In the genomic region with DNA sequence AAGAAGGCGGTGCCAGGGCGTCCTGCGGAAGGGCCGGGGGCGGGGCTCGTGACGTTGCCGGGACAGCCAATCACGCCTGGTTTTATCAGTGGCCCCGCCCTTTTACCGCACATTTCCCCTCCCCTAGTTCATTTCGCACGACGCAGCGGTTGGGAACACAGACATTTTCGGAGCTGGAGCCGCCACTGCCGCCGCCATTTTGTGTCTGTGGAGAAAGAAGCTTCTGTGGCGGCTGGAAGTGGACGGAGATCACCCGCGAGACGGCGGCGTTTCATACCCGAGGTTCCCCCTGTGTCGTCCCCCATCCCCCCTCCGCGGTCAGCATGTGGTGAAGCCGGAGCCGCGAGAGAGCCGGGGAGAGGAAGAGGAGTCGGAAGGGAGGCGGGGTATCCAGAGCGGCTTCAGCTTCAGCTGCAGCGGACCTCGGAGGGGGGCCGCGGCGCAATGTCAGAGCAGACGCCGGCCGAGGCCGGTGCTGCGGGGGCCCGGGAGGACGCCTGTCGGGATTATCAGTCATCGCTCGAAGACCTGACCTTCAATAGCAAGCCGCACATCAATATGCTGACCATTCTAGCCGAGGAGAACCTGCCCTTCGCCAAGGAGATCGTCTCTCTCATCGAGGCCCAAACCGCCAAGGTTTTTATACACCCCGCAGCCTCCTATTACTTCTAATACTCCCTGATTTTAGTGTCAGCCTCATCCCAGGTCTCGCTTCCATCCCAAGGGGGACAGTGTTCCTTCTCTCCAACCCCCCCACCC, we compare ENCODE assay signal across 1 cellular context.
TF ChIP-seq lines count a peak whose summit lies in the region.

A gene with protein sequence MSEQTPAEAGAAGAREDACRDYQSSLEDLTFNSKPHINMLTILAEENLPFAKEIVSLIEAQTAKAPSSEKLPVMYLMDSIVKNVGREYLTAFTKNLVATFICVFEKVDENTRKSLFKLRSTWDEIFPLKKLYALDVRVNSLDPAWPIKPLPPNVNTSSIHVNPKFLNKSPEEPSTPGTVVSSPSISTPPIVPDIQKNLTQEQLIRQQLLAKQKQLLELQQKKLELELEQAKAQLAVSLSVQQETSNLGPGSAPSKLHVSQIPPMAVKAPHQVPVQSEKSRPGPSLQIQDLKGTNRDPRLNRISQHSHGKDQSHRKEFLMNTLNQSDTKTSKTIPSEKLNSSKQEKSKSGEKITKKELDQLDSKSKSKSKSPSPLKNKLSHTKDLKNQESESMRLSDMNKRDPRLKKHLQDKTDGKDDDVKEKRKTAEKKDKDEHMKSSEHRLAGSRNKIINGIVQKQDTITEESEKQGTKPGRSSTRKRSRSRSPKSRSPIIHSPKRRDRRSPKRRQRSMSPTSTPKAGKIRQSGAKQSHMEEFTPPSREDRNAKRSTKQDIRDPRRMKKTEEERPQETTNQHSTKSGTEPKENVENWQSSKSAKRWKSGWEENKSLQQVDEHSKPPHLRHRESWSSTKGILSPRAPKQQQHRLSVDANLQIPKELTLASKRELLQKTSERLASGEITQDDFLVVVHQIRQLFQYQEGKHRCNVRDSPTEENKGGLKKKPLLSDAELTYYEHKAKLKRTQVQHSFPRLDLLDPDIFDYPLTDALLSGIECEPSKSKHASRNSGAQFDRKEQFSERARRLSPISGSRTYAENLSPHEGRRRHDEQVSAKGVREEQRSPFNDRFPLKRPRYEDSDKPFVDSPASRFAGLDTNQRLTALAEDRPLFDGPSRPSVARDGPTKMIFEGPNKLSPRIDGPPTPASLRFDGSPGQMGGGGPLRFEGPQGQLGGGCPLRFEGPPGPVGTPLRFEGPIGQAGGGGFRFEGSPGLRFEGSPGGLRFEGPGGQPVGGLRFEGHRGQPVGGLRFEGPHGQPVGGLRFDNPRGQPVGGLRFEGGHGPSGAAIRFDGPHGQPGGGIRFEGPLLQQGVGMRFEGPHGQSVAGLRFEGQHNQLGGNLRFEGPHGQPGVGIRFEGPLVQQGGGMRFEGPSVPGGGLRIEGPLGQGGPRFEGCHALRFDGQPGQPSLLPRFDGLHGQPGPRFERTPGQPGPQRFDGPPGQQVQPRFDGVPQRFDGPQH (N-terminal part only) (plus strand): TSS at position 136 of the 759 bp plus-strand sequence. CDS start 309 bp downstream, at position 445.

TF ChIP-seq in K562, 482 proteins besides CTCF, POLR2A, EP300 and RAD21 (continued from another document and continues in another):
- TF ChIP-seq, protein P1, sequence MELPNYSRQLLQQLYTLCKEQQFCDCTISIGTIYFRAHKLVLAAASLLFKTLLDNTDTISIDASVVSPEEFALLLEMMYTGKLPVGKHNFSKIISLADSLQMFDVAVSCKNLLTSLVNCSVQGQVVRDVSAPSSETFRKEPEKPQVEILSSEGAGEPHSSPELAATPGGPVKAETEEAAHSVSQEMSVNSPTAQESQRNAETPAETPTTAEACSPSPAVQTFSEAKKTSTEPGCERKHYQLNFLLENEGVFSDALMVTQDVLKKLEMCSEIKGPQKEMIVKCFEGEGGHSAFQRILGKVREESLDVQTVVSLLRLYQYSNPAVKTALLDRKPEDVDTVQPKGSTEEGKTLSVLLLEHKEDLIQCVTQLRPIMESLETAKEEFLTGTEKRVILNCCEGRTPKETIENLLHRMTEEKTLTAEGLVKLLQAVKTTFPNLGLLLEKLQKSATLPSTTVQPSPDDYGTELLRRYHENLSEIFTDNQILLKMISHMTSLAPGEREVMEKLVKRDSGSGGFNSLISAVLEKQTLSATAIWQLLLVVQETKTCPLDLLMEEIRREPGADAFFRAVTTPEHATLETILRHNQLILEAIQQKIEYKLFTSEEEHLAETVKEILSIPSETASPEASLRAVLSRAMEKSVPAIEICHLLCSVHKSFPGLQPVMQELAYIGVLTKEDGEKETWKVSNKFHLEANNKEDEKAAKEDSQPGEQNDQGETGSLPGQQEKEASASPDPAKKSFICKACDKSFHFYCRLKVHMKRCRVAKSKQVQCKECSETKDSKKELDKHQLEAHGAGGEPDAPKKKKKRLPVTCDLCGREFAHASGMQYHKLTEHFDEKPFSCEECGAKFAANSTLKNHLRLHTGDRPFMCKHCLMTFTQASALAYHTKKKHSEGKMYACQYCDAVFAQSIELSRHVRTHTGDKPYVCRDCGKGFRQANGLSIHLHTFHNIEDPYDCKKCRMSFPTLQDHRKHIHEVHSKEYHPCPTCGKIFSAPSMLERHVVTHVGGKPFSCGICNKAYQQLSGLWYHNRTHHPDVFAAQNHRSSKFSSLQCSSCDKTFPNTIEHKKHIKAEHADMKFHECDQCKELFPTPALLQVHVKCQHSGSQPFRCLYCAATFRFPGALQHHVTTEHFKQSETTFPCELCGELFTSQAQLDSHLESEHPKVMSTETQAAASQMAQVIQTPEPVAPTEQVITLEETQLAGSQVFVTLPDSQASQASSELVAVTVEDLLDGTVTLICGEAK (IDR thresholded peaks at IDR 0.05) = no peak
- TF ChIP-seq, protein P1 (CRISPR knock-in tag; IDR thresholded peaks at IDR 0.05) = no peak
- TF ChIP-seq, protein P2, sequence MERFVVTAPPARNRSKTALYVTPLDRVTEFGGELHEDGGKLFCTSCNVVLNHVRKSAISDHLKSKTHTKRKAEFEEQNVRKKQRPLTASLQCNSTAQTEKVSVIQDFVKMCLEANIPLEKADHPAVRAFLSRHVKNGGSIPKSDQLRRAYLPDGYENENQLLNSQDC (CRISPR knock-in tag; IDR thresholded peaks at IDR 0.05) = peak; percentile 63; the same call in 1 of the 2 replicates
- TF ChIP-seq ZNF695 (CRISPR knock-in tag; IDR thresholded peaks at IDR 0.05) (no peak), ASH1L (IDR thresholded peaks at IDR 0.05; ENCODE audit: borderline replicate concordance, low read depth, partially characterized antibody) (no peak), NR4A1 (CRISPR knock-in tag; IDR thresholded peaks at IDR 0.05) (no peak), NR4A1 (tag; IDR thresholded peaks at IDR 0.05) (no peak), DNMT1 (IDR thresholded peaks at IDR 0.05) (no peak), SMARCC2 (IDR thresholded peaks at IDR 0.05; ENCODE audit: low read depth) (no peak), NCOA2 (IDR thresholded peaks at IDR 0.05; ENCODE audit: partially characterized antibody in 2 of 2) (no peak), RAD51 (IDR thresholded peaks at IDR 0.05; ENCODE audit: borderline replicate concordance, low read depth) (peak; percentile 52; the same call in 1 of the 2 replicates), FOXM1 (IDR thresholded peaks at IDR 0.05; ENCODE audit: low read depth) (no peak; the same call in 1 of the 2 replicates), FOXM1 (CRISPR knock-in tag; IDR thresholded peaks at IDR 0.05; ENCODE audit: low read depth) (no peak), SMARCA4 (IDR thresholded peaks at IDR 0.05) (no peak), POLR2B (IDR thresholded peaks at IDR 0.05; ENCODE audit: low read depth, partially characterized antibody) (peak; percentile 99), RBM25 (IDR thresholded peaks at IDR 0.05; ENCODE audit: low read depth, low read length, severe bottlenecking) (no peak), NFIC (IDR thresholded peaks at IDR 0.05) (peak; percentile 43; the same call in 1 of the 2 replicates), ZBTB7A (IDR thresholded peaks at IDR 0.05; ENCODE audit: borderline replicate concordance, control insufficient read depth, low read depth, low read length) (0 out of 2 replicates have a peak, but pooled peaks have one; percentile 37), ZNF274 (IDR thresholded peaks at IDR 0.05; ENCODE audit: borderline replicate concordance, low read depth, low read length) (no peak), FOXK1 (CRISPR knock-in tag; IDR thresholded peaks at IDR 0.05; ENCODE audit: borderline replicate concordance) (no peak; the same call in 1 of the 2 replicates), ZNF586 (CRISPR knock-in tag; conservative IDR thresholded peaks at IDR 0.05) (no peak), ZNF24 (IDR thresholded peaks at IDR 0.05) (no peak)
- TF ChIP-seq, protein P3, sequence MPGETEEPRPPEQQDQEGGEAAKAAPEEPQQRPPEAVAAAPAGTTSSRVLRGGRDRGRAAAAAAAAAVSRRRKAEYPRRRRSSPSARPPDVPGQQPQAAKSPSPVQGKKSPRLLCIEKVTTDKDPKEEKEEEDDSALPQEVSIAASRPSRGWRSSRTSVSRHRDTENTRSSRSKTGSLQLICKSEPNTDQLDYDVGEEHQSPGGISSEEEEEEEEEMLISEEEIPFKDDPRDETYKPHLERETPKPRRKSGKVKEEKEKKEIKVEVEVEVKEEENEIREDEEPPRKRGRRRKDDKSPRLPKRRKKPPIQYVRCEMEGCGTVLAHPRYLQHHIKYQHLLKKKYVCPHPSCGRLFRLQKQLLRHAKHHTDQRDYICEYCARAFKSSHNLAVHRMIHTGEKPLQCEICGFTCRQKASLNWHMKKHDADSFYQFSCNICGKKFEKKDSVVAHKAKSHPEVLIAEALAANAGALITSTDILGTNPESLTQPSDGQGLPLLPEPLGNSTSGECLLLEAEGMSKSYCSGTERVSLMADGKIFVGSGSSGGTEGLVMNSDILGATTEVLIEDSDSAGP (CRISPR knock-in tag; IDR thresholded peaks at IDR 0.05) = no peak
- TF ChIP-seq, protein P4, sequence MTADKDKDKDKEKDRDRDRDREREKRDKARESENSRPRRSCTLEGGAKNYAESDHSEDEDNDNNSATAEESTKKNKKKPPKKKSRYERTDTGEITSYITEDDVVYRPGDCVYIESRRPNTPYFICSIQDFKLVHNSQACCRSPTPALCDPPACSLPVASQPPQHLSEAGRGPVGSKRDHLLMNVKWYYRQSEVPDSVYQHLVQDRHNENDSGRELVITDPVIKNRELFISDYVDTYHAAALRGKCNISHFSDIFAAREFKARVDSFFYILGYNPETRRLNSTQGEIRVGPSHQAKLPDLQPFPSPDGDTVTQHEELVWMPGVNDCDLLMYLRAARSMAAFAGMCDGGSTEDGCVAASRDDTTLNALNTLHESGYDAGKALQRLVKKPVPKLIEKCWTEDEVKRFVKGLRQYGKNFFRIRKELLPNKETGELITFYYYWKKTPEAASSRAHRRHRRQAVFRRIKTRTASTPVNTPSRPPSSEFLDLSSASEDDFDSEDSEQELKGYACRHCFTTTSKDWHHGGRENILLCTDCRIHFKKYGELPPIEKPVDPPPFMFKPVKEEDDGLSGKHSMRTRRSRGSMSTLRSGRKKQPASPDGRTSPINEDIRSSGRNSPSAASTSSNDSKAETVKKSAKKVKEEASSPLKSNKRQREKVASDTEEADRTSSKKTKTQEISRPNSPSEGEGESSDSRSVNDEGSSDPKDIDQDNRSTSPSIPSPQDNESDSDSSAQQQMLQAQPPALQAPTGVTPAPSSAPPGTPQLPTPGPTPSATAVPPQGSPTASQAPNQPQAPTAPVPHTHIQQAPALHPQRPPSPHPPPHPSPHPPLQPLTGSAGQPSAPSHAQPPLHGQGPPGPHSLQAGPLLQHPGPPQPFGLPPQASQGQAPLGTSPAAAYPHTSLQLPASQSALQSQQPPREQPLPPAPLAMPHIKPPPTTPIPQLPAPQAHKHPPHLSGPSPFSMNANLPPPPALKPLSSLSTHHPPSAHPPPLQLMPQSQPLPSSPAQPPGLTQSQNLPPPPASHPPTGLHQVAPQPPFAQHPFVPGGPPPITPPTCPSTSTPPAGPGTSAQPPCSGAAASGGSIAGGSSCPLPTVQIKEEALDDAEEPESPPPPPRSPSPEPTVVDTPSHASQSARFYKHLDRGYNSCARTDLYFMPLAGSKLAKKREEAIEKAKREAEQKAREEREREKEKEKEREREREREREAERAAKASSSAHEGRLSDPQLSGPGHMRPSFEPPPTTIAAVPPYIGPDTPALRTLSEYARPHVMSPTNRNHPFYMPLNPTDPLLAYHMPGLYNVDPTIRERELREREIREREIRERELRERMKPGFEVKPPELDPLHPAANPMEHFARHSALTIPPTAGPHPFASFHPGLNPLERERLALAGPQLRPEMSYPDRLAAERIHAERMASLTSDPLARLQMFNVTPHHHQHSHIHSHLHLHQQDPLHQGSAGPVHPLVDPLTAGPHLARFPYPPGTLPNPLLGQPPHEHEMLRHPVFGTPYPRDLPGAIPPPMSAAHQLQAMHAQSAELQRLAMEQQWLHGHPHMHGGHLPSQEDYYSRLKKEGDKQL (CRISPR knock-in tag; IDR thresholded peaks at IDR 0.05; ENCODE audit: borderline replicate concordance) = no peak
- TF ChIP-seq, protein P5, sequence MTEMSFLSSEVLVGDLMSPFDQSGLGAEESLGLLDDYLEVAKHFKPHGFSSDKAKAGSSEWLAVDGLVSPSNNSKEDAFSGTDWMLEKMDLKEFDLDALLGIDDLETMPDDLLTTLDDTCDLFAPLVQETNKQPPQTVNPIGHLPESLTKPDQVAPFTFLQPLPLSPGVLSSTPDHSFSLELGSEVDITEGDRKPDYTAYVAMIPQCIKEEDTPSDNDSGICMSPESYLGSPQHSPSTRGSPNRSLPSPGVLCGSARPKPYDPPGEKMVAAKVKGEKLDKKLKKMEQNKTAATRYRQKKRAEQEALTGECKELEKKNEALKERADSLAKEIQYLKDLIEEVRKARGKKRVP (CRISPR knock-in tag; IDR thresholded peaks at IDR 0.05) = no peak
- TF ChIP-seq, protein P6, sequence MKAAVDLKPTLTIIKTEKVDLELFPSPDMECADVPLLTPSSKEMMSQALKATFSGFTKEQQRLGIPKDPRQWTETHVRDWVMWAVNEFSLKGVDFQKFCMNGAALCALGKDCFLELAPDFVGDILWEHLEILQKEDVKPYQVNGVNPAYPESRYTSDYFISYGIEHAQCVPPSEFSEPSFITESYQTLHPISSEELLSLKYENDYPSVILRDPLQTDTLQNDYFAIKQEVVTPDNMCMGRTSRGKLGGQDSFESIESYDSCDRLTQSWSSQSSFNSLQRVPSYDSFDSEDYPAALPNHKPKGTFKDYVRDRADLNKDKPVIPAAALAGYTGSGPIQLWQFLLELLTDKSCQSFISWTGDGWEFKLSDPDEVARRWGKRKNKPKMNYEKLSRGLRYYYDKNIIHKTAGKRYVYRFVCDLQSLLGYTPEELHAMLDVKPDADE (conservative IDR thresholded peaks at IDR 0.05; ENCODE audit: control insufficient read depth, low read depth, low read length) = peak; percentile 64; the same call in 1 of the 2 replicates
